Comparison of ENCODE assay signal across 1 cellular context in genomic region chr3:27532426-27532825, GRCh38.
TF ChIP-seq lines count a peak whose summit lies in the region.

No MANE protein-coding gene starts in this region.

TF ChIP-seq in IMR-90, 13 proteins besides CTCF, POLR2A, EP300 and RAD21:
- TF ChIP-seq MXI1 (IDR thresholded peaks at IDR 0.05; ENCODE audit: borderline replicate concordance, low read depth, low read length) = no peak
- TF ChIP-seq SMC3 (IDR thresholded peaks at IDR 0.05; ENCODE audit: low read depth, low read length) = no peak
- no peak for TF ChIP-seq USF2 (IDR thresholded peaks at IDR 0.05; ENCODE audit: low read depth, low read length)
- TF ChIP-seq MAFK (IDR thresholded peaks at IDR 0.05; ENCODE audit: low read depth, low read length) = no peak
- TF ChIP-seq FOS (IDR thresholded peaks at IDR 0.05; ENCODE audit: low read depth, low read length) = no peak
- no peak for TF ChIP-seq CHD1 (IDR thresholded peaks at IDR 0.05; ENCODE audit: low read depth, low read length)
- TF ChIP-seq RCOR1 (IDR thresholded peaks at IDR 0.05; ENCODE audit: insufficient replicate concordance, low read length) = no peak
- no peak for TF ChIP-seq ELK1 (IDR thresholded peaks at IDR 0.05; ENCODE audit: borderline replicate concordance, low read depth, low read length)
- no peak for TF ChIP-seq CEBPB (IDR thresholded peaks at IDR 0.05; ENCODE audit: low read depth, low read length)
- no peak for TF ChIP-seq MAZ (IDR thresholded peaks at IDR 0.05; ENCODE audit: borderline replicate concordance, low read depth, low read length)
- TF ChIP-seq BHLHE40 (IDR thresholded peaks at IDR 0.05; ENCODE audit: low read depth, low read length) = no peak
- no peak for TF ChIP-seq RFX5 (IDR thresholded peaks at IDR 0.05; ENCODE audit: low read depth, low read length)
- TF ChIP-seq NFE2L2 (IDR thresholded peaks at IDR 0.05; ENCODE audit: low read depth, low read length) = no peak
